1 cellular context compared by ENCODE assay signal in the genomic region with DNA sequence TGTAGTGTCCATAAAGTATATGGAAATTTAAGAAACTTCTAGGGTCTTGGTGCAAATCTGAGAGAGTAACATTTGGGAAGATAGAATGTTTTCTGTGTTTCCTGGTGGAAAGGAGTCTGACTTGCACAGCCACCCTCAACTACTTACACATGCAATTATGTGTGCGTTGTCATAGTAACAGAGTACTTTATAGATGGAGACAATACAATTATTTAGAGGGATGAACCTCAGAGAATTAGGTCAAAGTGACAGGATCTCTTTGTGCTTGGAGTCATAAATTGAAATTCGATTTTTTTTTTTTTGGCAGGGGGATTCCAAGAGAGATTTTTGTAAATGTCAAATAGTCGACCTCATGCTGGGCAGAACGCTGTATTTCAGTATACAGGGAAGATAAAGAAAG.
TF ChIP-seq lines count a peak whose summit lies in the region.

No MANE protein-coding gene starts in this region.

TF ChIP-seq in GM23338, 12 proteins besides CTCF, POLR2A, EP300 and RAD21 (continued from another document):
- TF ChIP-seq, protein P1, sequence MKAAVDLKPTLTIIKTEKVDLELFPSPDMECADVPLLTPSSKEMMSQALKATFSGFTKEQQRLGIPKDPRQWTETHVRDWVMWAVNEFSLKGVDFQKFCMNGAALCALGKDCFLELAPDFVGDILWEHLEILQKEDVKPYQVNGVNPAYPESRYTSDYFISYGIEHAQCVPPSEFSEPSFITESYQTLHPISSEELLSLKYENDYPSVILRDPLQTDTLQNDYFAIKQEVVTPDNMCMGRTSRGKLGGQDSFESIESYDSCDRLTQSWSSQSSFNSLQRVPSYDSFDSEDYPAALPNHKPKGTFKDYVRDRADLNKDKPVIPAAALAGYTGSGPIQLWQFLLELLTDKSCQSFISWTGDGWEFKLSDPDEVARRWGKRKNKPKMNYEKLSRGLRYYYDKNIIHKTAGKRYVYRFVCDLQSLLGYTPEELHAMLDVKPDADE (IDR thresholded peaks at IDR 0.05): no peak
- TF ChIP-seq STAT1 (IDR thresholded peaks at IDR 0.05; ENCODE audit: unreplicated experiment): no peak
- no peak for TF ChIP-seq ZNF114 (CRISPR knock-in tag; IDR thresholded peaks at IDR 0.05)
